Comparison of ENCODE assay signal across 16 cellular contexts in genomic region chr1:172642970-172643369, GRCh38. TPM values are rescaled to one million over a fixed set of nuclear protein-coding genes. Genes with fewer than 3 reads are reported as not detected.
A peak's percentile ranks its signal among the peaks of the same experiment; 100 is the strongest.
DNase-seq lines count a peak whose midpoint lies in the region; ATAC-seq lines count a peak whose summit lies in the region.
"Had no signal": no experiment of that assay in that cellular context is flagged by ENCODE, and none has a peak within 500 bp of the region (broad histone marks: within the 10 kb centered on the region; RNA-seq: fewer than 3 reads in every experiment).

No MANE protein-coding gene starts in this region.

- no peak for ATAC-seq in activated naive CD8-positive, alpha-beta T cell treated with anti-CD3 and anti-CD28 coated beads, Interleukin-2, amount 10 ng/mL, durations not matched to agents 7 days and 5 days (ENCODE audit: low read depth)
- ATAC-seq in GM18907 (IDR thresholded peaks at IDR 0.05; ENCODE audit: unreplicated experiment): no peak
- no peak for ATAC-seq in HG03571 (IDR thresholded peaks at IDR 0.05; ENCODE audit: unreplicated experiment)
- no peak for ATAC-seq in esophagus mucosa
- ATAC-seq: left lobe of liver had no signal

- H3K4me1 Mint-ChIP-seq in activated naive CD4-positive, alpha-beta T cell treated with anti-CD3 and anti-CD28 coated beads, Interleukin-2, amount 50 U/mL, for 24 hours: peaks cover 98% of the 10 kb centered on the region
- peaks cover 89% of the 10 kb centered on the region for H3K4me1 Mint-ChIP-seq in activated naive CD4-positive, alpha-beta T cell treated with anti-CD3 and anti-CD28 coated beads, Interleukin-2, amount 10 ng/mL, durations not matched to agents 7 days and 5 days
- peaks cover 89% of the 10 kb centered on the region for H3K4me1 Mint-ChIP-seq in activated naive CD8-positive, alpha-beta T cell treated with anti-CD3 and anti-CD28 coated beads, Interleukin-2, amount 10 ng/mL, durations not matched to agents 7 days and 5 days

- no peaks in the 10 kb centered on the region for H3K27me3 Mint-ChIP-seq in activated naive CD4-positive, alpha-beta T cell treated with anti-CD3 and anti-CD28 coated beads, Interleukin-2, amount 50 U/mL, for 24 hours
- peaks cover 72% of the 10 kb centered on the region for H3K27me3 Mint-ChIP-seq in activated naive CD4-positive, alpha-beta T cell treated with anti-CD3 and anti-CD28 coated beads, Interleukin-2, amount 10 ng/mL, durations not matched to agents 7 days and 5 days
- H3K27me3 Mint-ChIP-seq in activated naive CD8-positive, alpha-beta T cell treated with anti-CD3 and anti-CD28 coated beads, Interleukin-2, amount 10 ng/mL, durations not matched to agents 7 days and 5 days: no peaks in the 10 kb centered on the region

- peak overlapping the region; percentile 33 for H3K4me3 Mint-ChIP-seq in activated naive CD4-positive, alpha-beta T cell treated with anti-CD3 and anti-CD28 coated beads, Interleukin-2, amount 50 U/mL, for 24 hours
- H3K4me3 Mint-ChIP-seq in activated naive CD4-positive, alpha-beta T cell treated with anti-CD3 and anti-CD28 coated beads, Interleukin-2, amount 10 ng/mL, durations not matched to agents 7 days and 5 days: no peak overlapping the region
- H3K4me3 Mint-ChIP-seq in activated naive CD8-positive, alpha-beta T cell treated with anti-CD3 and anti-CD28 coated beads, Interleukin-2, amount 10 ng/mL, durations not matched to agents 7 days and 5 days: peak overlapping the region; percentile 74
- H3K4me3 Mint-ChIP-seq: dendritic cell treated with granulocyte-macrophage colony-stimulating factor and Interleukin-4, amounts not matched to agents 40 ng/mL and 50 ng/mL, for 4 days had no signal

- H3K36me3 Mint-ChIP-seq in activated naive CD4-positive, alpha-beta T cell treated with anti-CD3 and anti-CD28 coated beads, Interleukin-2, amount 50 U/mL, for 24 hours: peaks cover 2% of the 10 kb centered on the region
- peaks cover 2% of the 10 kb centered on the region for H3K36me3 Mint-ChIP-seq in activated naive CD4-positive, alpha-beta T cell treated with anti-CD3 and anti-CD28 coated beads, Interleukin-2, amount 10 ng/mL, durations not matched to agents 7 days and 5 days
- H3K36me3 Mint-ChIP-seq in activated naive CD8-positive, alpha-beta T cell treated with anti-CD3 and anti-CD28 coated beads, Interleukin-2, amount 10 ng/mL, durations not matched to agents 7 days and 5 days: peaks cover 5% of the 10 kb centered on the region

- H3K27ac Mint-ChIP-seq in activated naive CD4-positive, alpha-beta T cell treated with anti-CD3 and anti-CD28 coated beads, Interleukin-2, amount 50 U/mL, for 24 hours: peak overlapping the region; percentile 76
- no peak overlapping the region for H3K27ac Mint-ChIP-seq in activated naive CD4-positive, alpha-beta T cell treated with anti-CD3 and anti-CD28 coated beads, Interleukin-2, amount 10 ng/mL, durations not matched to agents 7 days and 5 days
- peak overlapping the region; percentile 92 for H3K27ac Mint-ChIP-seq in activated naive CD8-positive, alpha-beta T cell treated with anti-CD3 and anti-CD28 coated beads, Interleukin-2, amount 10 ng/mL, durations not matched to agents 7 days and 5 days

- no peak overlapping the region for H3K4me3 ChIP-seq in MG63
- H3K4me3 ChIP-seq: SJSA1 had no signal

- POLR2A ChIA-PET in activated naive CD8-positive, alpha-beta T cell treated with anti-CD3 and anti-CD28 coated beads, Interleukin-2, amount 10 ng/mL, durations not matched to agents 7 days and 5 days (lab: Charles Lee): interaction anchor here (0.9 to 1.7 kb wide), 4 partner anchors 16 to 57 kb away, joined by 3 to 7 read pairs (median 5); partner anchors contain the start of gene FASLG

- DNase-seq in activated naive CD4-positive, alpha-beta T cell treated with anti-CD3 and anti-CD28 coated beads, Interleukin-2, amount 10 ng/mL, durations not matched to agents 7 days and 5 days: no peak
- peak; percentile 26 for DNase-seq in MG63
- DNase-seq in activated naive CD8-positive, alpha-beta T cell treated with anti-CD3 and anti-CD28 coated beads, Interleukin-2, amount 10 ng/mL, durations not matched to agents 7 days and 5 days: no peak
- peak; percentile 7 for DNase-seq in pulmonary artery endothelial cell (ENCODE audit: low read depth, low spot score)
- DNase-seq: GOT3; Karpas-422; NCI-H226; stimulated activated CD4-positive, alpha-beta T cell treated with anti-CD3 and anti-CD28 coated beads, Interleukin-12 subunit alpha, Interleukin-12 subunit beta, amount 100 ng/mL, for 4 hours had no signal

- no peaks in the 10 kb centered on the region; the same call in 1 of the 2 replicates for H3K9me3 ChIP-seq in MG63
- H3K9me3 ChIP-seq: neutrophil, SJSA1 had no signal

- CTCF ChIA-PET in activated naive CD4-positive, alpha-beta T cell treated with anti-CD3 and anti-CD28 coated beads, Interleukin-2, amount 10 ng/mL, durations not matched to agents 7 days and 5 days (lab: Charles Lee): interaction anchor here (1.0 to 2.5 kb wide), 3 partner anchors 16 to 77 kb away, joined by 3 to 10 read pairs (median 5); partner anchors contain the start of gene FASLG

- H3K9me3 Mint-ChIP-seq in activated naive CD4-positive, alpha-beta T cell treated with anti-CD3 and anti-CD28 coated beads, Interleukin-2, amount 50 U/mL, for 24 hours: no peaks in the 10 kb centered on the region
- no peaks in the 10 kb centered on the region for H3K9me3 Mint-ChIP-seq in activated naive CD4-positive, alpha-beta T cell treated with anti-CD3 and anti-CD28 coated beads, Interleukin-2, amount 10 ng/mL, durations not matched to agents 7 days and 5 days
- H3K9me3 Mint-ChIP-seq in activated naive CD8-positive, alpha-beta T cell treated with anti-CD3 and anti-CD28 coated beads, Interleukin-2, amount 10 ng/mL, durations not matched to agents 7 days and 5 days: no peaks in the 10 kb centered on the region
- H3K9me3 Mint-ChIP-seq: dendritic cell treated with granulocyte-macrophage colony-stimulating factor and Interleukin-4, amounts not matched to agents 40 ng/mL and 50 ng/mL, for 4 days had no signal

- H3K36me3 ChIP-seq in MG63: no peaks in the 10 kb centered on the region
- H3K36me3 ChIP-seq: neutrophil, SJSA1 had no signal

- no peaks in the 10 kb centered on the region for H3K27me3 ChIP-seq in MG63
- H3K27me3 ChIP-seq: neutrophil, SJSA1 had no signal

RNA-seq across cellular contexts. Expression of gene FASLG, which starts 15.9 kb away (rescaled TPM):
- total RNA-seq in MG63 (2014; rRNA removed; shearing (Covaris generic); ENCODE audit: low replicate concordance): not detected in 2 replicates
- 1 to 10 TPM; 4.5 to 4.6 TPM for total RNA-seq in activated naive CD8-positive, alpha-beta T cell treated with anti-CD3 and anti-CD28 coated beads, Interleukin-2, amount 10 ng/mL, durations not matched to agents 7 days and 5 days
- total RNA-seq in pulmonary artery endothelial cell (not detected in 2 replicates), esophagus mucosa (not detected)
- total RNA-seq: left lobe of liver, SJSA1 had no signal

Comparison
In these comparisons a context has a peak if more than half of its experiments do, and no peak if none do; other contexts are left out.
1. DNase-seq: peak in MG63 (single experiment) and pulmonary artery endothelial cell (single experiment); none in activated naive CD4-positive, alpha-beta T cell treated with anti-CD3 and anti-CD28 coated beads, Interleukin-2, amount 10 ng/mL, durations not matched to agents 7 days and 5 days (single experiment) and activated naive CD8-positive, alpha-beta T cell treated with anti-CD3 and anti-CD28 coated beads, Interleukin-2, amount 10 ng/mL, durations not matched to agents 7 days and 5 days (single experiment).